In the genomic region with DNA sequence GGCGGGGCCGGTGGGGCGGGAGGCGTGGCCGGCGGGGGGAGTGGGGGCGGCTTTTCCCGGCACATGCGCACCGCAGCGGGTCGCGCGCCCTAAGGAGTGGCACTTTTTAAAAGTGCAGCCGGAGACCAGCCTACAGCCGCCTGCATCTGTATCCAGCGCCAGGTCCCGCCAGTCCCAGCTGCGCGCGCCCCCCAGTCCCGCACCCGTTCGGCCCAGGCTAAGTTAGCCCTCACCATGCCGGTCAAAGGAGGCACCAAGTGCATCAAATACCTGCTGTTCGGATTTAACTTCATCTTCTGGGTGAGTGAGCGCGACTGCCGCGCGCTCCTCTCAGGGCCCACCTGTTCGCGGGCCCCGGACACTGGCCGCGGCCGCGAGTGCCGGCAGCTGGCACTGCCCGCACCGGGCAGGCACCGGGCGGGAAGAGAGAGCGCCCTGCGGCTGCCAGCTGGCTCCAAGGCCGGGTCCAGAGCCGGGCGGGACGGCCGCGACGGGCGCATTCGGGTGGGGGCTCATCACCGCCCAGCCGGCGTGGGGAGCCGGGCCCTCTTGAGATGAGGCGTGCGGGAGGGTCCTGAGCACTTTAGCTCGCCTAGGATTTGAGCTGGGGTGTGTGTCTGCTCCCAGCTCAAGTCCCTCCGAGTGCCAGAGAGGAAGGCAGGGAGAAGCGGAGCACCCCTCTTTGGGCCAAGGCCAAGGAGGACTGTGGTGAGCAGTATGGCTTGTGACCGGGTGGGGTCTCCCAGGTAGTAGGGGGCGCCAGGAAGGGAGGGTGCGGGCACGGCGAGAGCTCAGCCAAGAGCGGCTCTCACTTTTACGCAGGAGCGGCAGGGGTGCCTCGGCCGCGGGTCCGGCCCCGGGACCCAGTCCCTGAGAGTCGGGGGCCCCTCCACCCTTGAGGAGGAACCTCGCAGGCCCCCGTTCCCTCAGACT, we compare ENCODE assay signal across 8 cellular contexts. TPM values are rescaled to one million over a fixed set of nuclear protein-coding genes. Genes with fewer than 3 reads are reported as not detected.
DNase-seq lines count a peak whose midpoint lies in the region; ATAC-seq and TF ChIP-seq lines count a peak whose summit lies in the region.

A gene with protein sequence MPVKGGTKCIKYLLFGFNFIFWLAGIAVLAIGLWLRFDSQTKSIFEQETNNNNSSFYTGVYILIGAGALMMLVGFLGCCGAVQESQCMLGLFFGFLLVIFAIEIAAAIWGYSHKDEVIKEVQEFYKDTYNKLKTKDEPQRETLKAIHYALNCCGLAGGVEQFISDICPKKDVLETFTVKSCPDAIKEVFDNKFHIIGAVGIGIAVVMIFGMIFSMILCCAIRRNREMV (plus strand): TSS at position 135 of the 933 bp plus-strand sequence. CDS start 100 bp downstream, at position 235.

- H3K4me1 ChIP-seq in Peyer's patch: peaks cover 0 to 45% (median 5%) of the 10 kb centered on the region in 4 donors
- peaks cover 53% of the 10 kb centered on the region for H3K4me1 ChIP-seq in rectal smooth muscle tissue (ENCODE audit: control insufficient read depth, insufficient read depth, low read length)

- H3K36me3 ChIP-seq in Peyer's patch (no peaks in the 10 kb centered on the region), rectal smooth muscle tissue (ENCODE audit: control insufficient read depth, insufficient read depth, low read length) (no peaks in the 10 kb centered on the region)

- H3K27me3 ChIP-seq in Peyer's patch (no peaks in the 10 kb centered on the region), rectal smooth muscle tissue (ENCODE audit: control insufficient read depth, insufficient read depth, low read length) (no peaks in the 10 kb centered on the region)

- H3K4me3 ChIP-seq in Peyer's patch: peak within 1 kb of the TSS; percentile 57 to 97 (median 78)
- H3K4me3 ChIP-seq in astrocyte of the cerebellum (ENCODE audit: low read depth, low read length): peak within 1 kb of the TSS; percentile 65
- H3K4me3 ChIP-seq in rectal smooth muscle tissue (ENCODE audit: low read length): peak within 1 kb of the TSS; percentile 99

- TF ChIP-seq CTCF in Peyer's patch (IDR thresholded peaks at IDR 0.05): peak in 1 of 6 experiments; percentile 18
- TF ChIP-seq CTCF in astrocyte of the cerebellum (IDR thresholded peaks at IDR 0.05; ENCODE audit: low read depth, low read length, missing control alignments): no peak

- H3K9ac ChIP-seq in rectal smooth muscle tissue (ENCODE audit: low read length): peak within 1 kb of the TSS; percentile 99

- DNase-seq in DMS79 treated with DMSO at 0.1 percent for 48 hours (lab: John Stamatoyannopoulos, UW) (peak; percentile 37), DMS79 (lab: John Stamatoyannopoulos, UW) (no peak), Peyer's patch (peak; percentile 45 to 85 (median 81)), astrocyte of the cerebellum (ENCODE audit: low read depth) (no peak), hepatic stellate cell (ENCODE audit: low spot score) (peak; percentile 89)

- H3K27ac ChIP-seq in Peyer's patch: peak within 1 kb of the TSS; percentile 55 to 97 (median 92)
- peak within 1 kb of the TSS; percentile 99 for H3K27ac ChIP-seq in rectal smooth muscle tissue (ENCODE audit: low read depth, low read length)

- ATAC-seq in HG02870 (IDR thresholded peaks at IDR 0.05; ENCODE audit: unreplicated experiment) (no peak), HG02884 (IDR thresholded peaks at IDR 0.05; ENCODE audit: unreplicated experiment) (no peak)

- in situ Hi-C loops in astrocyte of the cerebellum (cut with HindIII; ENCODE audit: low sequenced_read_pairs): no loop called here

- TF ChIP-seq POLR2A in Peyer's patch (IDR thresholded peaks at IDR 0.05): peak; percentile 73 to 84

- H3K9me3 ChIP-seq in Peyer's patch: no peaks in the 10 kb centered on the region

RNA-seq across cellular contexts. Expression of the gene that starts here (rescaled TPM):
- 100 to 1,000 TPM in 3 of 4 donors, 10 to 100 TPM in 1; 31.4 to 176 (median 141) TPM for total RNA-seq in Peyer's patch

Comparison
In these comparisons a context has a peak if more than half of its experiments do, and no peak if none do; other contexts are left out.
1. DNase-seq: peak in DMS79 treated with DMSO at 0.1 percent for 48 hours (single experiment), Peyer's patch (3 of 3) and hepatic stellate cell (single experiment); none in DMS79 (single experiment) and astrocyte of the cerebellum (single experiment).
2. Peak in every context shown above with its lines, with median percentiles within 50 percentile points of each other: H3K4me3 ChIP-seq.